ENCODE assay signal across 38 cellular contexts in the genomic region with DNA sequence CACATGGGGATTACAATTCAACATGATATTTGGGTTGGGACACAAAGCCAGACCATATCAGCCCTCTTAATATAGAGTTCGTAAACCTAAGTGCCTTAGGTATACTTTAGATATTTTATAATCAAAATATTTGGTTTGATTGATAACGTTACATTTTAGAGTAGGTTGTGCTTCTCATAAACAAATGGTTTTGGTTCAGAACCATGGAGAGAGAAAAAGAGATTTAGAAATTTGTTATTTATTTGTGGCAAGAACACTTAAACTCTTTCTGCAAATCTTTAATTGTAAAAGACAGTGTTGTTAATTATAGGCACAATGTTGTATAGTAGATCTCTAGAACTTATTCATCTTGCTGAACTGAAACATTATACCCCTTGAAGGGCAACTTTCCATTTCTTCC.
"Had no signal": no experiment of that assay in that cellular context is flagged by ENCODE, and none has a peak within 500 bp of the region (broad histone marks: within the 10 kb centered on the region; RNA-seq: fewer than 3 reads in every experiment).

No MANE protein-coding gene starts in this region.

- H3K4me1 ChIP-seq: adrenal gland, ascending aorta, body of pancreas, breast epithelium had no signal

- H3K9me3 ChIP-seq: adrenal gland, ascending aorta, breast epithelium had no signal

- H3K9me3 Mint-ChIP-seq: activated naive CD4-positive, alpha-beta T cell treated with anti-CD3 and anti-CD28 coated beads, Interleukin-2, amount 10 ng/mL, durations not matched to agents 7 days and 5 days; activated naive CD8-positive, alpha-beta T cell treated with anti-CD3 and anti-CD28 coated beads for 36 hours; activated T-cell treated with anti-CD3 and anti-CD28 coated beads, Interleukin-2, amount 50 U/mL, for 24 hours; activated T-cell treated with anti-CD3 and anti-CD28 coated beads, Interleukin-2, amount 50 U/mL, for 4 hours; activated T-helper 1 cell treated with anti-CD3 and anti-CD28 coated beads, Interleukin-12 subunit alpha, Interleukin-12 subunit beta, Interleukin-2, Interleukin-4 antibody, amounts not matched to agents 30 ng/mL and 10 ng/mL and 1 ng/mL, durations not matched to agents 14 hours and 24 hours and 36 hours; activated T-helper 2 cell treated with anti-CD3 and anti-CD28 coated beads, Interferon-gamma antibody, Interleukin-2, Interleukin-4, amounts not matched to agents 10 μg/mL and 5 μg/mL and 100 μg/mL, durations not matched to agents 14 hours and 24 hours and 36 hours; brain had no signal

- H3K4me1 Mint-ChIP-seq: activated naive CD4-positive, alpha-beta T cell treated with anti-CD3 and anti-CD28 coated beads, Interleukin-2, amount 10 ng/mL, durations not matched to agents 7 days and 5 days; activated naive CD4-positive, alpha-beta T cell treated with anti-CD3 and anti-CD28 coated beads, Interleukin-2, amount 50 U/mL, for 24 hours; activated naive CD8-positive, alpha-beta T cell treated with anti-CD3 and anti-CD28 coated beads for 36 hours; activated naive CD8-positive, alpha-beta T cell treated with anti-CD3 and anti-CD28 coated beads, Interleukin-2, amount 10 ng/mL, durations not matched to agents 7 days and 5 days; activated naive CD8-positive, alpha-beta T cell treated with anti-CD3 and anti-CD28 coated beads, Interleukin-2, amount 50 U/mL, for 24 hours; activated T-helper 17 cell treated with anti-CD3 and anti-CD28 coated beads, Interleukin-2, amount 50 U/mL, for 72 hours; central memory CD8-positive, alpha-beta T cell had no signal

- ATAC-seq: activated naive CD4-positive, alpha-beta T cell treated with anti-CD3 and anti-CD28 coated beads, Interleukin-2, amount 50 U/mL, for 72 hours; activated naive CD8-positive, alpha-beta T cell treated with anti-CD3 and anti-CD28 coated beads, Interleukin-2, amount 50 U/mL, for 24 hours; activated T-cell treated with anti-CD3 and anti-CD28 coated beads, Interleukin-2, amount 50 U/mL, for 4 hours; activated T-cell treated with anti-CD3 and anti-CD28 coated beads, Interleukin-2, amount 50 U/mL, for 72 hours; activated T-helper 17 cell treated with anti-CD3 and anti-CD28 coated beads, Interleukin-2, amount 50 U/mL, for 72 hours; body of pancreas had no signal

- H3K36me3 ChIP-seq: adrenal gland, ascending aorta, brain microvascular endothelial cell, breast epithelium, cardiac muscle cell had no signal

- H3K27ac ChIP-seq: adrenal gland, ascending aorta, body of pancreas, brain microvascular endothelial cell, breast epithelium, cardiac muscle cell had no signal

- H3K4me3 ChIP-seq: adrenal gland, ascending aorta, body of pancreas, breast epithelium, cardiac muscle cell had no signal

- H3K27ac Mint-ChIP-seq: activated naive CD4-positive, alpha-beta T cell treated with anti-CD3 and anti-CD28 coated beads for 36 hours; activated naive CD4-positive, alpha-beta T cell treated with anti-CD3 and anti-CD28 coated beads, Interleukin-2, amount 10 ng/mL, durations not matched to agents 7 days and 5 days; activated naive CD4-positive, alpha-beta T cell treated with anti-CD3 and anti-CD28 coated beads, Interleukin-2, amount 50 U/mL, for 24 hours; activated naive CD4-positive, alpha-beta T cell treated with anti-CD3 and anti-CD28 coated beads, Interleukin-2, amount 50 U/mL, for 72 hours; activated naive CD8-positive, alpha-beta T cell; activated naive CD8-positive, alpha-beta T cell treated with anti-CD3 and anti-CD28 coated beads for 36 hours; activated naive CD8-positive, alpha-beta T cell treated with anti-CD3 and anti-CD28 coated beads, Interleukin-2, amount 10 ng/mL, durations not matched to agents 7 days and 5 days; activated naive CD8-positive, alpha-beta T cell treated with anti-CD3 and anti-CD28 coated beads, Interleukin-2, amount 50 U/mL, for 24 hours; activated T-cell treated with anti-CD3 and anti-CD28 coated beads, Interleukin-2, amount 50 U/mL, for 24 hours; activated T-cell treated with anti-CD3 and anti-CD28 coated beads, Interleukin-2, amount 50 U/mL, for 72 hours; activated T-helper 1 cell treated with anti-CD3 and anti-CD28 coated beads, Interleukin-12 subunit alpha, Interleukin-12 subunit beta, Interleukin-2, Interleukin-4 antibody, amounts not matched to agents 30 ng/mL and 10 ng/mL and 1 ng/mL, durations not matched to agents 14 hours and 24 hours and 36 hours; activated T-helper 17 cell treated with anti-CD3 and anti-CD28 coated beads, Interleukin-2, amount 50 U/mL, for 72 hours; activated T-helper 2 cell treated with anti-CD3 and anti-CD28 coated beads, Interferon-gamma antibody, Interleukin-2, Interleukin-4, amounts not matched to agents 10 μg/mL and 5 μg/mL and 100 μg/mL, durations not matched to agents 14 hours and 24 hours and 36 hours; brain had no signal

- H3K36me3 Mint-ChIP-seq: activated naive CD4-positive, alpha-beta T cell treated with anti-CD3 and anti-CD28 coated beads, Interleukin-2, amount 10 ng/mL, durations not matched to agents 7 days and 5 days; activated naive CD4-positive, alpha-beta T cell treated with anti-CD3 and anti-CD28 coated beads, Interleukin-2, amount 50 U/mL, for 24 hours; activated naive CD4-positive, alpha-beta T cell treated with anti-CD3 and anti-CD28 coated beads, Interleukin-2, amount 50 U/mL, for 72 hours; activated naive CD8-positive, alpha-beta T cell; activated naive CD8-positive, alpha-beta T cell treated with anti-CD3 and anti-CD28 coated beads for 36 hours; activated naive CD8-positive, alpha-beta T cell treated with anti-CD3 and anti-CD28 coated beads, Interleukin-2, amount 10 ng/mL, durations not matched to agents 7 days and 5 days; brain had no signal

- DNase-seq: activated effector memory CD4-positive, alpha-beta T cell treated with anti-CD3 and anti-CD28 coated beads, Interleukin-2, amount 50 U/mL, for 16 hours; activated effector memory CD4-positive, alpha-beta T cell treated with Interleukin-2 at 50 U/mL for 16 hours; activated gamma-delta T cell; activated gamma-delta T cell treated with Interleukin-2 at 50 U/mL for 16 hours; activated naive CD4-positive, alpha-beta T cell; activated naive CD4-positive, alpha-beta T cell treated with anti-CD3 and anti-CD28 coated beads for 36 hours; activated naive CD4-positive, alpha-beta T cell treated with anti-CD3 and anti-CD28 coated beads, Interleukin-2, amount 10 ng/mL, durations not matched to agents 7 days and 5 days; activated naive CD4-positive, alpha-beta T cell treated with anti-CD3 and anti-CD28 coated beads, Interleukin-2, amount 50 U/mL, for 16 hours; activated naive CD4-positive, alpha-beta T cell treated with Interleukin-2 at 50 U/mL for 16 hours; activated naive CD8-positive, alpha-beta T cell treated with anti-CD3 and anti-CD28 coated beads for 36 hours; activated naive CD8-positive, alpha-beta T cell treated with anti-CD3 and anti-CD28 coated beads, Interleukin-2, amount 10 ng/mL, durations not matched to agents 7 days and 5 days; activated naive CD8-positive, alpha-beta T cell treated with anti-CD3 and anti-CD28 coated beads, Interleukin-2, amount 50 U/mL, for 24 hours; activated T-cell treated with anti-CD3 and anti-CD28 coated beads, Interleukin-2, amount 50 U/mL, for 1 hour; activated T-cell treated with anti-CD3 and anti-CD28 coated beads, Interleukin-2, amount 50 U/mL, for 24 hours; activated T-cell treated with anti-CD3 and anti-CD28 coated beads, Interleukin-2, amount 50 U/mL, for 4 hours; activated T-cell treated with anti-CD3 and anti-CD28 coated beads, Interleukin-2, amount 50 U/mL, for 48 hours; activated T-cell treated with anti-CD3 and anti-CD28 coated beads, Interleukin-2, amount 50 U/mL, for 72 hours; adrenal gland; amniotic stem cell; amygdala; anterior cingulate cortex; aorta; body of pancreas; brain microvascular endothelial cell; caudate nucleus; central memory CD4-positive, alpha-beta T cell; cerebellar nuclear complex had no signal

- H3K4me3 Mint-ChIP-seq: activated naive CD4-positive, alpha-beta T cell treated with anti-CD3 and anti-CD28 coated beads for 36 hours; activated naive CD4-positive, alpha-beta T cell treated with anti-CD3 and anti-CD28 coated beads, Interleukin-2, amount 10 ng/mL, durations not matched to agents 7 days and 5 days; activated naive CD4-positive, alpha-beta T cell treated with anti-CD3 and anti-CD28 coated beads, Interleukin-2, amount 50 U/mL, for 24 hours; activated naive CD8-positive, alpha-beta T cell; activated naive CD8-positive, alpha-beta T cell treated with anti-CD3 and anti-CD28 coated beads for 36 hours; activated naive CD8-positive, alpha-beta T cell treated with anti-CD3 and anti-CD28 coated beads, Interleukin-2, amount 10 ng/mL, durations not matched to agents 7 days and 5 days; activated naive CD8-positive, alpha-beta T cell treated with anti-CD3 and anti-CD28 coated beads, Interleukin-2, amount 50 U/mL, for 24 hours; activated T-cell treated with anti-CD3 and anti-CD28 coated beads, Interleukin-2, amount 50 U/mL, for 24 hours; activated T-cell treated with anti-CD3 and anti-CD28 coated beads, Interleukin-2, amount 50 U/mL, for 4 hours; activated T-cell treated with anti-CD3 and anti-CD28 coated beads, Interleukin-2, amount 50 U/mL, for 72 hours; activated T-helper 1 cell treated with anti-CD3 and anti-CD28 coated beads, Interleukin-12 subunit alpha, Interleukin-12 subunit beta, Interleukin-2, Interleukin-4 antibody, amounts not matched to agents 30 ng/mL and 10 ng/mL and 1 ng/mL, durations not matched to agents 14 hours and 24 hours and 36 hours; activated T-helper 17 cell treated with anti-CD3 and anti-CD28 coated beads, Interleukin-2, amount 50 U/mL, for 72 hours; brain; central memory CD8-positive, alpha-beta T cell had no signal

- H3K27me3 ChIP-seq: adrenal gland, ascending aorta, body of pancreas, brain microvascular endothelial cell, breast epithelium, cardiac muscle cell had no signal

- H3K27me3 Mint-ChIP-seq: activated naive CD4-positive, alpha-beta T cell treated with anti-CD3 and anti-CD28 coated beads, Interleukin-2, amount 10 ng/mL, durations not matched to agents 7 days and 5 days; activated naive CD8-positive, alpha-beta T cell treated with anti-CD3 and anti-CD28 coated beads, Interleukin-2, amount 10 ng/mL, durations not matched to agents 7 days and 5 days; activated naive CD8-positive, alpha-beta T cell treated with anti-CD3 and anti-CD28 coated beads, Interleukin-2, amount 50 U/mL, for 24 hours; central memory CD8-positive, alpha-beta T cell had no signal
